Comparison of ENCODE assay signal across 12 cellular contexts in genomic region chr9:124306098-124306735, GRCh38. TPM values are rescaled to one million over a fixed set of nuclear protein-coding genes. Genes with fewer than 3 reads are reported as not detected.
A peak's percentile ranks its signal among the peaks of the same experiment; 100 is the strongest.
DNase-seq lines count a peak whose midpoint lies in the region; ATAC-seq, FAIRE-seq and TF ChIP-seq lines count a peak whose summit lies in the region.
"Had no signal": no experiment of that assay in that cellular context is flagged by ENCODE, and none has a peak within 500 bp of the region (broad histone marks: within the 10 kb centered on the region; RNA-seq: fewer than 3 reads in every experiment).

No MANE protein-coding gene starts in this region.

- no peak overlapping the region for H2BK5ac ChIP-seq in mesendoderm (ENCODE audit: low read length)

- H3K23ac ChIP-seq in mesendoderm (ENCODE audit: low read length): no peak overlapping the region

- DNase-seq in AG09309 (ENCODE audit: low read depth): peak; percentile 68
- DNase-seq in GM12878 (ENCODE audit: low read depth, low spot score): no peak
- peak; percentile 62 for DNase-seq in mesendoderm
- DNase-seq in effector CD8-positive, alpha-beta T cell (lab: John Stamatoyannopoulos, UW): no peak
- DNase-seq in KG1 (lab: John Stamatoyannopoulos, UW): no peak
- no peak for DNase-seq in SKM-1 treated with dmso at 0.1 percent for 144 hours (lab: John Stamatoyannopoulos, UW; ENCODE audit: unreplicated experiment)
- DNase-seq in NCI-H510A (lab: John Stamatoyannopoulos, UW): no peak
- DNase-seq: GF-D8, T-cell, uterus had no signal

- H3K9ac ChIP-seq in GM12878 (ENCODE audit: control insufficient read depth, insufficient read depth, low read length) (no peak overlapping the region), mesendoderm (ENCODE audit: low read length) (no peak overlapping the region)

- SMC1A ChIA-PET in GM12878 (lab: Charles Lee; ENCODE audit: uncharacterized antibody, unreplicated experiment): interaction anchor here (0.8 to 1.2 kb wide), 2 partner anchors 13 to 179 kb away, joined by 3 to 5 read pairs; no protein-coding TSS in a partner anchor

- H3K27ac Mint-ChIP-seq in IgD-negative memory B cell: peak overlapping the region in 2 of 3 donors; percentile 13 to 85
- H3K27ac Mint-ChIP-seq: activated naive CD8-positive, alpha-beta T cell; T-cell had no signal

- CTCF ChIA-PET in GM12878 (lab: Yijun Ruan, JAX): no interaction called here

- H4K5ac ChIP-seq in mesendoderm (ENCODE audit: low read length): no peak overlapping the region

- no peak overlapping the region for H4K8ac ChIP-seq in mesendoderm (ENCODE audit: low read depth, low read length)

- no peak for TF ChIP-seq EP300 in GM12878 (IDR thresholded peaks at IDR 0.05; ENCODE audit: borderline replicate concordance in 1 of 2, control insufficient read depth in 1 of 2, low read depth in 2 of 2, low read length in 2 of 2)

- WGBS in GM12878 (ENCODE audit: insufficient coverage, insufficient replicate concordance, low lambda C conversion rate, missing lambda C conversion rate): 72% methylated on average over 13 of the region's 13 CpGs
- WGBS in mesendoderm (ENCODE audit: extremely low coverage, insufficient coverage, low lambda C conversion rate): no CpG with 5 or more reads among the region's 13 CpGs

- no peak for FAIRE-seq in GM12878 (lab: Jason Lieb, UNC)

- no peak overlapping the region for H3K4me3 Mint-ChIP-seq in IgD-negative memory B cell
- H3K4me3 Mint-ChIP-seq: activated naive CD8-positive, alpha-beta T cell; T-cell had no signal

- H3K27me3 Mint-ChIP-seq in IgD-negative memory B cell: no peaks in the 10 kb centered on the region
- H3K27me3 Mint-ChIP-seq: activated naive CD8-positive, alpha-beta T cell; T-cell had no signal

- H3K79me2 ChIP-seq in GM12878 (ENCODE audit: control insufficient read depth, insufficient read depth, low read length) (peaks cover 18% of the 10 kb centered on the region), mesendoderm (ENCODE audit: control insufficient read depth, insufficient read depth, low read length) (no peaks in the 10 kb centered on the region)

- ATAC-seq in GM12878: no peak
- ATAC-seq: T-cell had no signal

- H3K4me1 Mint-ChIP-seq in IgD-negative memory B cell: peaks cover 0 to 7% (median 5%) of the 10 kb centered on the region in 3 donors
- H3K4me1 Mint-ChIP-seq: T-cell had no signal

- no peak overlapping the region for H3K4ac ChIP-seq in mesendoderm (ENCODE audit: low read depth, low read length)

- H3K27me3 ChIP-seq in GM12878 (replicated peaks in 1 of 2; ENCODE audit: control insufficient read depth in 2 of 2, insufficient read depth in 2 of 2, low read length in 1 of 2): no peaks in the 10 kb centered on the region
- no peaks in the 10 kb centered on the region for H3K27me3 ChIP-seq in mesendoderm (ENCODE audit: insufficient read depth, low read length, poor library complexity)
- H3K27me3 ChIP-seq: uterus had no signal

- no peak overlapping the region for H2BK120ac ChIP-seq in mesendoderm (ENCODE audit: low read depth, low read length)

- POLR2A ChIA-PET in GM12878 (lab: Charles Lee): no interaction called here

- RAD21 ChIA-PET in GM12878 (lab: Charles Lee; ENCODE audit: unreplicated experiment): no interaction called here

- H2AK5ac ChIP-seq in mesendoderm (ENCODE audit: low read length): no peak overlapping the region

- TSS peak; percentile 26 for BruUV-seq in GM12878 (replicated peaks; lab: Mats Ljungman, UMichigan)

- H3K79me1 ChIP-seq in mesendoderm (ENCODE audit: low read length): no peaks in the 10 kb centered on the region

- intact Hi-C loops in GM12878 (cut with micrococcal nuclease; ENCODE audit: unreplicated experiment): no loop called here

- no peak for TF ChIP-seq RAD21 in GM12878 (IDR thresholded peaks at IDR 0.05; ENCODE audit: insufficient read depth, low read depth, low read length)

- H3K36me3 Mint-ChIP-seq in IgD-negative memory B cell: no peaks in the 10 kb centered on the region
- H3K36me3 Mint-ChIP-seq: activated naive CD8-positive, alpha-beta T cell had no signal

- H3K56ac ChIP-seq in mesendoderm (ENCODE audit: low read length): no peak overlapping the region

- H3K9me3 Mint-ChIP-seq in IgD-negative memory B cell: no peaks in the 10 kb centered on the region
- H3K9me3 Mint-ChIP-seq: T-cell had no signal

- in situ Hi-C loops in GM12878 (cut with MboI): no loop called here

- H3K27ac ChIP-seq in GM12878 (ENCODE audit: control insufficient read depth, insufficient read depth): no peak overlapping the region
- H3K27ac ChIP-seq in mesendoderm (ENCODE audit: low read depth, low read length): no peak overlapping the region
- H3K27ac ChIP-seq: uterus had no signal

- H3K36me3 ChIP-seq in GM12878 (ENCODE audit: control insufficient read depth in 2 of 2, insufficient read depth in 2 of 2, low read length in 1 of 2) (peaks cover 45 to 56% of the 10 kb centered on the region in 2 experiments), mesendoderm (ENCODE audit: control insufficient read depth, insufficient read depth, low read length) (no peaks in the 10 kb centered on the region)
- H3K36me3 ChIP-seq: uterus had no signal

- no peaks in the 10 kb centered on the region for H3K9me3 ChIP-seq in GM12878 (replicated peaks; ENCODE audit: control insufficient read depth, insufficient read depth, low read length)
- H3K9me3 ChIP-seq: uterus had no signal

- no peak for TF ChIP-seq POLR2A in GM12878 (IDR thresholded peaks at IDR 0.05; ENCODE audit: low read depth, low read length)

- H3K18ac ChIP-seq in mesendoderm (ENCODE audit: low read length): no peak overlapping the region

- H4K20me1 ChIP-seq in GM12878 (ENCODE audit: control insufficient read depth, insufficient read depth): peaks cover 20% of the 10 kb centered on the region

- H3K4me2 ChIP-seq in GM12878 (ENCODE audit: control insufficient read depth, insufficient read depth): no peak overlapping the region
- H3K4me2 ChIP-seq in mesendoderm (ENCODE audit: low read length): no peak overlapping the region

- H3K4me3 ChIP-seq in AG09309 (ENCODE audit: control insufficient read depth, low read depth, low read length): no peak overlapping the region
- H3K4me3 ChIP-seq in GM12878: no peak overlapping the region
- no peak overlapping the region for H3K4me3 ChIP-seq in mesendoderm (ENCODE audit: low read length)
- H3K4me3 ChIP-seq: uterus had no signal

- TF ChIP-seq CTCF in AG09309 (IDR thresholded peaks at IDR 0.05; ENCODE audit: control insufficient read depth, insufficient read depth, low read depth, low read length, missing control alignments) (no peak), GM12878 (IDR thresholded peaks at IDR 0.05 in 2 of 3, conservative IDR thresholded peaks at IDR 0.05 in 1 of 3; ENCODE audit: control insufficient read depth in 2 of 3, extremely low read depth in 1 of 3, insufficient read depth in 1 of 3, low read depth in 3 of 3, low read length in 3 of 3) (no peak)

- H2BK15ac ChIP-seq in mesendoderm (replicated peaks; ENCODE audit: low read depth): no peak overlapping the region

- H3K4me1 ChIP-seq in GM12878 (ENCODE audit: control insufficient read depth, insufficient read depth, low read length) (no peaks in the 10 kb centered on the region; the same call in 1 of the 2 replicates), mesendoderm (ENCODE audit: control insufficient read depth, low read depth, low read length) (no peaks in the 10 kb centered on the region)
- H3K4me1 ChIP-seq: uterus had no signal

- H2AFZ ChIP-seq in GM12878 (ENCODE audit: control insufficient read depth, low read depth, low read length): no peak overlapping the region

TF ChIP-seq in GM12878, 131 proteins besides CTCF, POLR2A, EP300 and RAD21 (continues in another document):
- TF ChIP-seq RUNX3 (IDR thresholded peaks at IDR 0.05; ENCODE audit: low read length): no peak
- no peak for TF ChIP-seq POLR2AphosphoS2 (IDR thresholded peaks at IDR 0.05; ENCODE audit: low read depth, low read length)
- TF ChIP-seq NKRF (conservative IDR thresholded peaks at IDR 0.05): no peak

RNA-seq across cellular contexts. Expression of gene NEK6, which starts 48.5 kb away (rescaled TPM):
- 76.2 TPM for polyA plus RNA-seq in IgD-negative memory B cell
- 174 and 184 TPM in 2 replicates for total RNA-seq in GM12878 (2013; cell fraction: nucleolus; rRNA removed)
- total RNA-seq in GM12878 (2014; rRNA removed): 50.0 and 58.0 TPM in 2 replicates
- total RNA-seq in GM12878 (2014; rRNA removed; fragmentation: Illumina TruSeq; extraction: Trizol): 51.8 and 53.8 TPM in 2 replicates
- total RNA-seq in GM12878 (2021): 136 and 142 TPM in 2 replicates
- polyA plus RNA-seq in GM12878 (2011; ENCODE audit: low read depth): 62.2 TPM
- 131 and 161 TPM in 2 replicates for polyA plus RNA-seq in GM12878 (2011; rRNA removed)
- 171 and 176 TPM in 2 replicates for polyA plus RNA-seq in GM12878 (2011; cell fraction: cytosol; rRNA removed)
- 186 and 192 TPM in 2 replicates for polyA plus RNA-seq in GM12878 (2011; cell fraction: nucleus; rRNA removed)
- polyA plus RNA-seq in GM12878 (2012): 79.3 and 129 TPM in 2 replicates
- 68.6 and 87.1 TPM in 2 replicates for polyA plus RNA-seq in GM12878 (2014; fragmentation: Illumina TruSeq; extraction: Trizol)
- 10 to 100 TPM; 31.3 to 33.2 TPM for polyA plus RNA-seq in GM12878 (2014; fragmentation: Nextera tagmentation; extraction: Ambion mirVana)
- polyA plus RNA-seq in GM12878 (2014; rRNA removed): 91.3 and 96.0 TPM in 2 replicates
- polyA plus RNA-seq in GM12878 (2016; fragmentation: Nextera tagmentation; extraction: Ambion mirVana): 100 to 1,000 TPM in 1 of 2 experiments, 10 to 100 TPM in 1; 97.0 to 104 TPM
- 210 and 248 TPM in 2 replicates for polyA minus RNA-seq in GM12878 (2011; rRNA and poly(A)+ RNA removed)
- 53.5 and 58.5 TPM in 2 replicates for polyA minus RNA-seq in GM12878 (2011; cell fraction: cytosol; rRNA and poly(A)+ RNA removed)
- polyA minus RNA-seq in GM12878 (2011; cell fraction: nucleus; rRNA and poly(A)+ RNA removed): 60.7 and 78.1 TPM in 2 replicates
- 12.8 TPM for polyA plus RNA-seq in mesendoderm (2013, experiment 1 of 2)
- polyA plus RNA-seq in mesendoderm (2013, experiment 2 of 2): 13.7 TPM

Comparison
In these comparisons a context has a peak if more than half of its experiments do, and no peak if none do; other contexts are left out.
1. DNase-seq: peak in AG09309 (single experiment) and mesendoderm (single experiment); none in GM12878 (single experiment), effector CD8-positive, alpha-beta T cell (single experiment), KG1 (single experiment), SKM-1 treated with dmso at 0.1 percent for 144 hours (single experiment) and NCI-H510A (single experiment).